3 cellular contexts compared by ENCODE assay signal in genomic region chr12:30788754-30789153, GRCh38.
A peak's percentile ranks its signal among the peaks of the same experiment; 100 is the strongest.
TF ChIP-seq lines count a peak whose summit lies in the region.

No MANE protein-coding gene starts in this region.

TF ChIP-seq in HepG2, 621 proteins besides CTCF, POLR2A, EP300 and RAD21:
- TF ChIP-seq PRDM15 (CRISPR knock-in tag; IDR thresholded peaks at IDR 0.05): peak; percentile 93
- TF ChIP-seq ZNF850 (CRISPR knock-in tag; conservative IDR thresholded peaks at IDR 0.05): no peak

TF ChIP-seq in WTC11, 78 proteins besides CTCF, POLR2A, EP300 and RAD21:
- TF ChIP-seq NR1H2 (CRISPR knock-in tag; IDR thresholded peaks at IDR 0.05) (no peak), ERG (CRISPR knock-in tag; IDR thresholded peaks at IDR 0.05) (no peak), PRDM15 (CRISPR knock-in tag; IDR thresholded peaks at IDR 0.05) (peak; percentile 88)

TF ChIP-seq in K562, 482 proteins besides CTCF, POLR2A, EP300 and RAD21:
- TF ChIP-seq SMARCE1 (IDR thresholded peaks at IDR 0.05) (no peak), ZNF766 (CRISPR knock-in tag; conservative IDR thresholded peaks at IDR 0.05) (no peak)
